Comparison of ENCODE assay signal across 9 cellular contexts in genomic region chr15:79283252-79284048, GRCh38. TPM values are rescaled to one million over a fixed set of nuclear protein-coding genes. Genes with fewer than 3 reads are reported as not detected.
A peak's percentile ranks its signal among the peaks of the same experiment; 100 is the strongest.
DNase-seq lines count a peak whose midpoint lies in the region; ATAC-seq, FAIRE-seq and TF ChIP-seq lines count a peak whose summit lies in the region.
"Had no signal": no experiment of that assay in that cellular context is flagged by ENCODE, and none has a peak within 500 bp of the region (broad histone marks: within the 10 kb centered on the region; RNA-seq: fewer than 3 reads in every experiment).

No MANE protein-coding gene starts in this region.

- intact Hi-C loops in left lung (cut with DNase I) (no loop called here), esophagus squamous epithelium (cut with DNase I) (no loop called here)

- no peak for TF ChIP-seq POLR2A in esophagus squamous epithelium (IDR thresholded peaks at IDR 0.05)

- H3K4me1 ChIP-seq in left lung (no peaks in the 10 kb centered on the region), esophagus squamous epithelium (no peaks in the 10 kb centered on the region)

- peaks cover 26 to 84% of the 10 kb centered on the region in 2 donors for H3K27me3 ChIP-seq in left lung
- H3K27me3 ChIP-seq in esophagus squamous epithelium, result peaks cover 11 to 94% (median 15%) of the 10 kb centered on the region in 4 donors

- H3K4me3 ChIP-seq in left lung, result no peak overlapping the region
- H3K4me3 ChIP-seq in esophagus squamous epithelium, result no peak overlapping the region

- peak; percentile 93 for ATAC-seq in left lung
- no peak for ATAC-seq in GM21423 (IDR thresholded peaks at IDR 0.05; ENCODE audit: unreplicated experiment)
- no peak for ATAC-seq in GM21786 (IDR thresholded peaks at IDR 0.05; ENCODE audit: unreplicated experiment)

- no peak overlapping the region for H3K27ac ChIP-seq in left lung
- no peak overlapping the region for H3K27ac ChIP-seq in esophagus squamous epithelium

- H3K36me3 ChIP-seq in left lung (no peaks in the 10 kb centered on the region), esophagus squamous epithelium (no peaks in the 10 kb centered on the region)

- H3K9me3 ChIP-seq in left lung, result no peaks in the 10 kb centered on the region
- H3K9me3 ChIP-seq in esophagus squamous epithelium, result no peaks in the 10 kb centered on the region

- DNase-seq in GM19239 (ENCODE audit: insufficient read length, low spot score) (peak; percentile 28), RPMI8226 (peak; percentile 50), cerebellum (ENCODE audit: low spot score) (peak; percentile 56), left lung (peak in 1 of 2 donors; percentile 83), urothelium cell line (ENCODE audit: low spot score) (peak; percentile 87), esophagus squamous epithelium (lab: John Stamatoyannopoulos, UW) (no peak)

- TF ChIP-seq CTCF in left lung (IDR thresholded peaks at IDR 0.05), result no peak
- no peak for TF ChIP-seq CTCF in esophagus squamous epithelium (IDR thresholded peaks at IDR 0.05)

- 25 to 26% methylated on average over 22 to 24 of the region's 46 CpGs for WGBS in esophagus squamous epithelium, 2 donors

- FAIRE-seq in GM19239 (lab: Jason Lieb, UNC) (no peak), urothelium cell line (lab: Jason Lieb, UNC) (peak; percentile 5)

RNA-seq across cellular contexts. Expression of gene ANKRD34C, which starts 0.9 kb away (rescaled TPM):
- total RNA-seq in cerebellum (2.4 TPM), left lung (not detected), esophagus squamous epithelium (not detected)
- total RNA-seq: epithelial cell of proximal tubule had no signal

RNA-seq across cellular contexts. Expression of gene TMED3, which starts 27.5 kb away (rescaled TPM):
- total RNA-seq in cerebellum, result 32.3 TPM
- total RNA-seq in left lung, result 10 to 100 TPM; 76.6 to 80.5 TPM
- total RNA-seq in esophagus squamous epithelium, result 100 to 1,000 TPM; 111 to 171 (median 141) TPM
